In genomic region chr1:202189012-202189790, GRCh38 we compare ENCODE assay signal across 1 cellular context.
TF ChIP-seq lines count a peak whose summit lies in the region.

No MANE protein-coding gene starts in this region.

TF ChIP-seq in HepG2, 621 proteins besides CTCF, POLR2A, EP300 and RAD21 (continued from another document and continues in another):
- TF ChIP-seq, protein P1, sequence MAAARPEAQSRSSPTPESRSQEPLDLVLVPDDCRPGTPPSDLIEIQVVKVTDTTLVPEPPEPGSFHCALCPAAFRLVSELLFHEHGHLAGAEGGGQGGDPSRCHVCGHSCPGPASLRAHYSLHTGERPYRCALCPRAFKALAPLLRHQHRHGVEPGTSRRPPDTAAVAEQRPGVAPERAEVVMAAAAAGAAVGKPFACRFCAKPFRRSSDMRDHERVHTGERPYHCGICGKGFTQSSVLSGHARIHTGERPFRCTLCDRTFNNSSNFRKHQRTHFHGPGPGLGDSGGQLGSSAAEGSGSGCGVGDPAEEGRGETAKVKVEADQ (CRISPR knock-in tag; IDR thresholded peaks at IDR 0.05; ENCODE audit: borderline replicate concordance): peak; percentile 65; the same call in 1 of the 2 replicates
- TF ChIP-seq FOXO4 (CRISPR knock-in tag; conservative IDR thresholded peaks at IDR 0.05): no peak
- no peak for TF ChIP-seq ZNF337 (CRISPR knock-in tag; IDR thresholded peaks at IDR 0.05; ENCODE audit: borderline replicate concordance, low read depth)
- TF ChIP-seq MEIS1 (CRISPR knock-in tag; IDR thresholded peaks at IDR 0.05; ENCODE audit: borderline replicate concordance): 0 out of 2 replicates have a peak, but pooled peaks have one; percentile 19
- TF ChIP-seq ATAD3A (CRISPR knock-in tag; IDR thresholded peaks at IDR 0.05): no peak
- TF ChIP-seq, protein P2, sequence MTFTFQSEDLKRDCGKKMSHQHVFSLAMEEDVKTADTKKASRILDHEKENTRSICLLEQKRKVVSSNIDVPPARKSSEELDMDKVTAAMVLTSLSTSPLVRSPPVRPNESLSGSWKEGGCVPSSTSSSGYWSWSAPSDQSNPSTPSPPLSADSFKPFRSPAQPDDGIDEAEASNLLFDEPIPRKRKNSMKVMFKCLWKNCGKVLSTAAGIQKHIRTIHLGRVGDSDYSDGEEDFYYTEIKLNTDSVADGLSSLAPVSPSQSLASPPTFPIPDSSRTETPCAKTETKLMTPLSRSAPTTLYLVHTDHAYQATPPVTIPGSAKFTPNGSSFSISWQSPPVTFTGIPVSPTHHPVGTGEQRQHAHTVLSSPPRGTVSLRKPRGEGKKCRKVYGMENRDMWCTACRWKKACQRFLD (CRISPR knock-in tag; IDR thresholded peaks at IDR 0.05; ENCODE audit: borderline replicate concordance): 0 out of 2 replicates have a peak, but pooled peaks have one; percentile 67
- TF ChIP-seq ZNF891 (CRISPR knock-in tag; IDR thresholded peaks at IDR 0.05): 0 out of 2 replicates have a peak, but pooled peaks have one; percentile 20
- TF ChIP-seq MATR3 (CRISPR knock-in tag; IDR thresholded peaks at IDR 0.05): no peak
- 0 out of 2 replicates have a peak, but pooled peaks have one; percentile 24 for TF ChIP-seq DR1 (CRISPR knock-in tag; IDR thresholded peaks at IDR 0.05)
- TF ChIP-seq, protein P3, sequence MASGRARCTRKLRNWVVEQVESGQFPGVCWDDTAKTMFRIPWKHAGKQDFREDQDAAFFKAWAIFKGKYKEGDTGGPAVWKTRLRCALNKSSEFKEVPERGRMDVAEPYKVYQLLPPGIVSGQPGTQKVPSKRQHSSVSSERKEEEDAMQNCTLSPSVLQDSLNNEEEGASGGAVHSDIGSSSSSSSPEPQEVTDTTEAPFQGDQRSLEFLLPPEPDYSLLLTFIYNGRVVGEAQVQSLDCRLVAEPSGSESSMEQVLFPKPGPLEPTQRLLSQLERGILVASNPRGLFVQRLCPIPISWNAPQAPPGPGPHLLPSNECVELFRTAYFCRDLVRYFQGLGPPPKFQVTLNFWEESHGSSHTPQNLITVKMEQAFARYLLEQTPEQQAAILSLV (CRISPR knock-in tag; IDR thresholded peaks at IDR 0.05; ENCODE audit: borderline replicate concordance): no peak
- no peak for TF ChIP-seq ZZZ3 (CRISPR knock-in tag; IDR thresholded peaks at IDR 0.05; ENCODE audit: borderline replicate concordance)
- TF ChIP-seq ZNF101 (CRISPR knock-in tag; IDR thresholded peaks at IDR 0.05; ENCODE audit: borderline replicate concordance, low read depth): no peak
- TF ChIP-seq ZNF710 (CRISPR knock-in tag; IDR thresholded peaks at IDR 0.05; ENCODE audit: borderline replicate concordance): 0 out of 2 replicates have a peak, but pooled peaks have one; percentile 17
- no peak for TF ChIP-seq ZNF3 (CRISPR knock-in tag; IDR thresholded peaks at IDR 0.05)
- no peak for TF ChIP-seq FOXK1 (CRISPR knock-in tag; IDR thresholded peaks at IDR 0.05; ENCODE audit: borderline replicate concordance, low read depth)
- 0 out of 2 replicates have a peak, but pooled peaks have one; percentile 40 for TF ChIP-seq UBTF (CRISPR knock-in tag; IDR thresholded peaks at IDR 0.05)
- no peak for TF ChIP-seq ZNF224 (CRISPR knock-in tag; IDR thresholded peaks at IDR 0.05)
- 0 out of 2 replicates have a peak, but pooled peaks have one; percentile 24 for TF ChIP-seq ZNF232 (CRISPR knock-in tag; IDR thresholded peaks at IDR 0.05; ENCODE audit: borderline replicate concordance)
- no peak for TF ChIP-seq JUND (CRISPR knock-in tag; IDR thresholded peaks at IDR 0.05)
- TF ChIP-seq RARG (CRISPR knock-in tag; IDR thresholded peaks at IDR 0.05; ENCODE audit: low read depth): no peak
- TF ChIP-seq ISL2 (CRISPR knock-in tag; IDR thresholded peaks at IDR 0.05): peak; percentile 43; the same call in 1 of the 2 replicates
- no peak for TF ChIP-seq BRF2 (CRISPR knock-in tag; IDR thresholded peaks at IDR 0.05)
- peak; percentile 67 for TF ChIP-seq CEBPG (CRISPR knock-in tag; IDR thresholded peaks at IDR 0.05)
- TF ChIP-seq THRA (CRISPR knock-in tag; IDR thresholded peaks at IDR 0.05; ENCODE audit: borderline replicate concordance): no peak
- TF ChIP-seq ZNF780A (CRISPR knock-in tag; IDR thresholded peaks at IDR 0.05): no peak
- TF ChIP-seq ZNF619 (CRISPR knock-in tag; IDR thresholded peaks at IDR 0.05): peak; percentile 82; the same call in 1 of the 2 replicates
- no peak for TF ChIP-seq TEF (CRISPR knock-in tag; IDR thresholded peaks at IDR 0.05)
- peak; percentile 38 for TF ChIP-seq MED1 (CRISPR knock-in tag; IDR thresholded peaks at IDR 0.05)
- TF ChIP-seq SOX13 (IDR thresholded peaks at IDR 0.05): no peak
- TF ChIP-seq SOX13 (CRISPR knock-in tag; conservative IDR thresholded peaks at IDR 0.05 in 1 of 2, IDR thresholded peaks at IDR 0.05 in 1 of 2): no peak
- 0 out of 2 replicates have a peak, but pooled peaks have one; percentile 29 for TF ChIP-seq ZNF263 (CRISPR knock-in tag; IDR thresholded peaks at IDR 0.05)
- no peak for TF ChIP-seq NFRKB (IDR thresholded peaks at IDR 0.05)
- TF ChIP-seq PCBP1 (IDR thresholded peaks at IDR 0.05; ENCODE audit: borderline replicate concordance, low read depth, low read length): peak; percentile 74; the same call in 1 of the 2 replicates
- TF ChIP-seq HOXA3 (CRISPR knock-in tag; IDR thresholded peaks at IDR 0.05): 0 out of 2 replicates have a peak, but pooled peaks have one; percentile 44
- TF ChIP-seq ZNF160 (CRISPR knock-in tag; IDR thresholded peaks at IDR 0.05): 0 out of 2 replicates have a peak, but pooled peaks have one; percentile 54
- no peak for TF ChIP-seq ZNF639 (CRISPR knock-in tag; conservative IDR thresholded peaks at IDR 0.05)
- TF ChIP-seq HOXA7 (CRISPR knock-in tag; IDR thresholded peaks at IDR 0.05): no peak
- no peak for TF ChIP-seq ZFP36 (IDR thresholded peaks at IDR 0.05; ENCODE audit: borderline replicate concordance, low read depth, low read length, partially characterized antibody)
